ENCODE assay signal across 16 cellular contexts in genomic region chr6:46486186-46486585, GRCh38. TPM values are rescaled to one million over a fixed set of nuclear protein-coding genes. Genes with fewer than 3 reads are reported as not detected.
"Had no signal": no experiment of that assay in that cellular context is flagged by ENCODE, and none has a peak within 500 bp of the region (broad histone marks: within the 10 kb centered on the region; RNA-seq: fewer than 3 reads in every experiment).

No MANE protein-coding gene starts in this region.

- H2AFZ ChIP-seq: parathyroid adenoma had no signal

- H3K9ac ChIP-seq: parathyroid adenoma had no signal

- ATAC-seq: activated CD8-positive, alpha-beta memory T cell treated with anti-CD3 and anti-CD28 coated beads, Interleukin-2, amount 10 ng/mL, durations not matched to agents 7 days and 5 days; gastroesophageal sphincter; natural killer cell had no signal

- H3K9me3 ChIP-seq: gastroesophageal sphincter, neutrophil, thyroid gland had no signal

- DNase-seq: activated B cell treated with CpG ODN at 0.5 μM for 24 hours; activated CD4-positive, alpha-beta memory T cell treated with anti-CD3 and anti-CD28 coated beads for 36 hours; activated CD4-positive, alpha-beta T cell treated with anti-CD3 and anti-CD28 coated beads for 4 hours; activated CD8-positive, alpha-beta memory T cell treated with anti-CD3 and anti-CD28 coated beads, Interleukin-2, amount 10 ng/mL, durations not matched to agents 7 days and 5 days; erythroblast; natural killer cell; stimulated activated CD4-positive, alpha-beta T cell treated with anti-CD3 and anti-CD28 coated beads, Interleukin-12 subunit alpha, Interleukin-12 subunit beta, amount 100 ng/mL, for 4 hours; stimulated activated CD4-positive, alpha-beta T cell treated with anti-CD3 and anti-CD28 coated beads, Interleukin-1b, Interleukin-23, amount 100 ng/mL, for 48 hours; stimulated activated CD8-positive, alpha-beta memory T cell treated with anti-CD3 and anti-CD28 coated beads, Interleukin-4, amount 100 ng/mL, for 48 hours; stimulated activated naive CD4-positive, alpha-beta T cell; T-helper 1 cell; T-helper 9 cell; thyroid gland had no signal

- H3K4me3 ChIP-seq: thyroid gland had no signal

- H3K36me3 ChIP-seq: gastroesophageal sphincter, neutrophil, thyroid gland had no signal

- H3K27ac ChIP-seq: gastroesophageal sphincter, neutrophil, parathyroid adenoma, thyroid gland had no signal

- H3K27me3 ChIP-seq: gastroesophageal sphincter, thyroid gland had no signal

RNA-seq across cellular contexts. Expression of gene RCAN2, which starts 5.1 kb away (rescaled TPM):
- total RNA-seq: activated B cell treated with CpG ODN at 0.5 μM for 24 hours had no signal
